ENCODE assay signal across 1 cellular context in the genomic region with DNA sequence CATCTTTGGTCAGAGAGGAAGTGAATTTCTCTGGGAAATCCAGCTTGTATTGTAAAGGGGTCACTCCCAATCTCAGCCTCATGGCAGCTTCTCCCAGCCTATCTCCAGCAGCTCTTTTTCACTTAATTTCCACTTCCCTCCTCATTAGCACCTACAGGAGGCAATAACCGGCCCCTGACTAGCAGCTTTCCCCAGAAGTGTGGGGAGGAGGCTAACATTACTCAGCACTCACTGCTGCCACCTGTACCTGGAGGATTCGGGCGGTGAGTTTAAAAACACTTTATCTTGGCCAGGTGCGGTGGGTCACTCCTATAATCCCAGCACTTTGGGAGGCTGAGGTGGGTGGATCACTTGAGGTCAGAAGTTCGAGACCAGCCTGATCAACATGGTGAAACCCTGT.
TF ChIP-seq lines count a peak whose summit lies in the region.

No MANE protein-coding gene starts in this region.

TF ChIP-seq in WTC11, 78 proteins besides CTCF, POLR2A, EP300 and RAD21 (continued from another document):
- TF ChIP-seq ZNF532 (CRISPR knock-in tag; IDR thresholded peaks at IDR 0.05; ENCODE audit: borderline replicate concordance) (no peak), FOXJ3 (CRISPR knock-in tag; IDR thresholded peaks at IDR 0.05; ENCODE audit: borderline replicate concordance) (no peak), JUN (CRISPR knock-in tag; IDR thresholded peaks at IDR 0.05) (no peak), JAZF1 (CRISPR knock-in tag; IDR thresholded peaks at IDR 0.05) (no peak), FOXK1 (CRISPR knock-in tag; IDR thresholded peaks at IDR 0.05) (no peak), MAX (CRISPR knock-in tag; IDR thresholded peaks at IDR 0.05) (no peak), NFE2L1 (CRISPR knock-in tag; IDR thresholded peaks at IDR 0.05) (no peak), ETV6 (CRISPR knock-in tag; IDR thresholded peaks at IDR 0.05) (no peak), SMAD3 (CRISPR knock-in tag; IDR thresholded peaks at IDR 0.05; ENCODE audit: borderline replicate concordance) (no peak), FOXP1 (CRISPR knock-in tag; IDR thresholded peaks at IDR 0.05; ENCODE audit: borderline replicate concordance) (no peak), NFATC4 (CRISPR knock-in tag; IDR thresholded peaks at IDR 0.05) (no peak), GTF2I (CRISPR knock-in tag; conservative IDR thresholded peaks at IDR 0.05) (no peak)
- TF ChIP-seq, protein P1, sequence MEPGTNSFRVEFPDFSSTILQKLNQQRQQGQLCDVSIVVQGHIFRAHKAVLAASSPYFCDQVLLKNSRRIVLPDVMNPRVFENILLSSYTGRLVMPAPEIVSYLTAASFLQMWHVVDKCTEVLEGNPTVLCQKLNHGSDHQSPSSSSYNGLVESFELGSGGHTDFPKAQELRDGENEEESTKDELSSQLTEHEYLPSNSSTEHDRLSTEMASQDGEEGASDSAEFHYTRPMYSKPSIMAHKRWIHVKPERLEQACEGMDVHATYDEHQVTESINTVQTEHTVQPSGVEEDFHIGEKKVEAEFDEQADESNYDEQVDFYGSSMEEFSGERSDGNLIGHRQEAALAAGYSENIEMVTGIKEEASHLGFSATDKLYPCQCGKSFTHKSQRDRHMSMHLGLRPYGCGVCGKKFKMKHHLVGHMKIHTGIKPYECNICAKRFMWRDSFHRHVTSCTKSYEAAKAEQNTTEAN (CRISPR knock-in tag; IDR thresholded peaks at IDR 0.05), result no peak
- TF ChIP-seq, protein P2, sequence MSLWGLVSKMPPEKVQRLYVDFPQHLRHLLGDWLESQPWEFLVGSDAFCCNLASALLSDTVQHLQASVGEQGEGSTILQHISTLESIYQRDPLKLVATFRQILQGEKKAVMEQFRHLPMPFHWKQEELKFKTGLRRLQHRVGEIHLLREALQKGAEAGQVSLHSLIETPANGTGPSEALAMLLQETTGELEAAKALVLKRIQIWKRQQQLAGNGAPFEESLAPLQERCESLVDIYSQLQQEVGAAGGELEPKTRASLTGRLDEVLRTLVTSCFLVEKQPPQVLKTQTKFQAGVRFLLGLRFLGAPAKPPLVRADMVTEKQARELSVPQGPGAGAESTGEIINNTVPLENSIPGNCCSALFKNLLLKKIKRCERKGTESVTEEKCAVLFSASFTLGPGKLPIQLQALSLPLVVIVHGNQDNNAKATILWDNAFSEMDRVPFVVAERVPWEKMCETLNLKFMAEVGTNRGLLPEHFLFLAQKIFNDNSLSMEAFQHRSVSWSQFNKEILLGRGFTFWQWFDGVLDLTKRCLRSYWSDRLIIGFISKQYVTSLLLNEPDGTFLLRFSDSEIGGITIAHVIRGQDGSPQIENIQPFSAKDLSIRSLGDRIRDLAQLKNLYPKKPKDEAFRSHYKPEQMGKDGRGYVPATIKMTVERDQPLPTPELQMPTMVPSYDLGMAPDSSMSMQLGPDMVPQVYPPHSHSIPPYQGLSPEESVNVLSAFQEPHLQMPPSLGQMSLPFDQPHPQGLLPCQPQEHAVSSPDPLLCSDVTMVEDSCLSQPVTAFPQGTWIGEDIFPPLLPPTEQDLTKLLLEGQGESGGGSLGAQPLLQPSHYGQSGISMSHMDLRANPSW (CRISPR knock-in tag; conservative IDR thresholded peaks at IDR 0.05; ENCODE audit: low read depth), result no peak
- TF ChIP-seq, protein P3, sequence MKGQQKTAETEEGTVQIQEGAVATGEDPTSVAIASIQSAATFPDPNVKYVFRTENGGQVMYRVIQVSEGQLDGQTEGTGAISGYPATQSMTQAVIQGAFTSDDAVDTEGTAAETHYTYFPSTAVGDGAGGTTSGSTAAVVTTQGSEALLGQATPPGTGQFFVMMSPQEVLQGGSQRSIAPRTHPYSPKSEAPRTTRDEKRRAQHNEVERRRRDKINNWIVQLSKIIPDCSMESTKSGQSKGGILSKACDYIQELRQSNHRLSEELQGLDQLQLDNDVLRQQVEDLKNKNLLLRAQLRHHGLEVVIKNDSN (CRISPR knock-in tag; IDR thresholded peaks at IDR 0.05), result no peak
- TF ChIP-seq, protein P4, sequence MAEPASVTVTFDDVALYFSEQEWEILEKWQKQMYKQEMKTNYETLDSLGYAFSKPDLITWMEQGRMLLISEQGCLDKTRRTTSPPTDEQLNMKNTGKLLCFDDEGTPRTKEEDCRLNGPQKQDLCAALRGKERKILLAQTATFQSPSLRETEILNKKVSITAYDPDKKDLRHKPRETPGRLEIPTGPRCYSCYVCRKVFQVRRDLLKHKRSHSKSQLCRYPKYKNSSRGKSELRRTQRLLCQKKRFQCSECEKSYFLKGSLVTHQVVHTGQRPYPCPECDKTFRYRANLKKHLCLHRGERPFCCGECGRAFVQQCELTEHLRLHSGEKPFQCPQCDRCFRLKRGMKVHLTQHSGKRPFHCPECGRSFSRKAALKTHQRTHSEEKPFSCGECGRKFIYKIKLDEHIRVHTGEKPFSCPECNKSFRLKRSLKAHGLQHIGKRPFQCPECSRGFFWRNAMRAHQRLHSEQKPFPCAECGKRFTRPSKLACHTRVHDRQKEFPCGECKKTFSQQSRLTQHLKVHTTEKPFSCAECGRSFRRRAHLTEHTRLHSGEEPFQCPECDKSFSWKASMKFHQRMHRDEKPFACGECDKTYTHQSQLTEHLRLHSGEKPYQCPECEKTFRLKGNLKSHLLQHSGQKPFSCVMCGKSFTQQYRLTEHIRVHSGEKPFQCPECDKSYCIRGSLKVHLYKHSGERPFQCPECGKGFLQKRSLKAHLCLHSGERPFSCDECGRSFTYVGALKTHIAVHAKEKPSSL (CRISPR knock-in tag; conservative IDR thresholded peaks at IDR 0.05), result no peak
- TF ChIP-seq, protein P5, sequence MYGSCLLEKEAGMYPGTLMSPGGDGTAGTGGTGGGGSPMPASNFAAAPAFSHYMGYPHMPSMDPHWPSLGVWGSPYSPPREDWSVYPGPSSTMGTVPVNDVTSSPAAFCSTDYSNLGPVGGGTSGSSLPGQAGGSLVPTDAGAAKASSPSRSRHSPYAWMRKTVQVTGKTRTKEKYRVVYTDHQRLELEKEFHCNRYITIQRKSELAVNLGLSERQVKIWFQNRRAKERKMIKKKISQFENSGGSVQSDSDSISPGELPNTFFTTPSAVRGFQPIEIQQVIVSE (CRISPR knock-in tag; IDR thresholded peaks at IDR 0.05; ENCODE audit: borderline replicate concordance), result no peak
